ENCODE assay signal across 2 cellular contexts in genomic region chr2:224892574-224893204, GRCh38.
TF ChIP-seq lines count a peak whose summit lies in the region.

No MANE protein-coding gene starts in this region.

TF ChIP-seq in GM23338, 12 proteins besides CTCF, POLR2A, EP300 and RAD21 (continued from another document):
- TF ChIP-seq REST (IDR thresholded peaks at IDR 0.05; ENCODE audit: unreplicated experiment) = no peak
- TF ChIP-seq ZNF462 (CRISPR knock-in tag; IDR thresholded peaks at IDR 0.05) = no peak
- no peak for TF ChIP-seq JUNB (IDR thresholded peaks at IDR 0.05; ENCODE audit: unreplicated experiment)
- no peak for TF ChIP-seq NANOG (IDR thresholded peaks at IDR 0.05; ENCODE audit: borderline replicate concordance)
- no peak for TF ChIP-seq ZNF114 (CRISPR knock-in tag; IDR thresholded peaks at IDR 0.05)
- TF ChIP-seq STAT1 (IDR thresholded peaks at IDR 0.05; ENCODE audit: unreplicated experiment) = no peak
TF ChIP-seq in GM23338: peak in this region for 0.

TF ChIP-seq in WTC11, 78 proteins besides CTCF, POLR2A, EP300 and RAD21 (continued from another document):
- no peak for TF ChIP-seq PRDM15 (CRISPR knock-in tag; IDR thresholded peaks at IDR 0.05)
- TF ChIP-seq MYBL2 (CRISPR knock-in tag; IDR thresholded peaks at IDR 0.05) = no peak
- TF ChIP-seq ZNF281 (CRISPR knock-in tag; IDR thresholded peaks at IDR 0.05) = no peak
- no peak for TF ChIP-seq IRF1 (CRISPR knock-in tag; IDR thresholded peaks at IDR 0.05)
- TF ChIP-seq GTF2I (CRISPR knock-in tag; conservative IDR thresholded peaks at IDR 0.05) = no peak
- TF ChIP-seq SP1 (CRISPR knock-in tag; conservative IDR thresholded peaks at IDR 0.05) = no peak
- no peak for TF ChIP-seq NR1H2 (CRISPR knock-in tag; IDR thresholded peaks at IDR 0.05)
- TF ChIP-seq NR2C2 (CRISPR knock-in tag; IDR thresholded peaks at IDR 0.05) = no peak
- TF ChIP-seq ARID4B (CRISPR knock-in tag; IDR thresholded peaks at IDR 0.05; ENCODE audit: borderline replicate concordance) = no peak
- TF ChIP-seq E2F5 (CRISPR knock-in tag; IDR thresholded peaks at IDR 0.05) = no peak
